ENCODE assay signal across 1 cellular context in genomic region chr6:7917729-7918128, GRCh38.
TF ChIP-seq lines count a peak whose summit lies in the region.

No MANE protein-coding gene starts in this region.

TF ChIP-seq in HepG2, 621 proteins besides CTCF, POLR2A, EP300 and RAD21 (continued from another document and continues in another):
- no peak for TF ChIP-seq SP2 (CRISPR knock-in tag; IDR thresholded peaks at IDR 0.05)
- no peak for TF ChIP-seq ATF5 (CRISPR knock-in tag; IDR thresholded peaks at IDR 0.05; ENCODE audit: low read depth)
- TF ChIP-seq SIN3A (IDR thresholded peaks at IDR 0.05; ENCODE audit: borderline replicate concordance, low read depth, low read length): no peak
- peak; percentile 37; the same call in 1 of the 2 replicates for TF ChIP-seq MTA1 (CRISPR knock-in tag; IDR thresholded peaks at IDR 0.05; ENCODE audit: borderline replicate concordance)
- no peak for TF ChIP-seq TFDP1 (CRISPR knock-in tag; IDR thresholded peaks at IDR 0.05; ENCODE audit: borderline replicate concordance)
- TF ChIP-seq ZNF230 (CRISPR knock-in tag; IDR thresholded peaks at IDR 0.05): peak; percentile 25; the same call in 1 of the 2 replicates
- no peak for TF ChIP-seq TERF1 (CRISPR knock-in tag; IDR thresholded peaks at IDR 0.05)
- no peak for TF ChIP-seq ZNF142 (CRISPR knock-in tag; IDR thresholded peaks at IDR 0.05)
- no peak for TF ChIP-seq KLF6 (CRISPR knock-in tag; IDR thresholded peaks at IDR 0.05)
- TF ChIP-seq ZBTB4 (CRISPR knock-in tag; IDR thresholded peaks at IDR 0.05; ENCODE audit: borderline replicate concordance): no peak
- TF ChIP-seq SNAI1 (CRISPR knock-in tag; IDR thresholded peaks at IDR 0.05; ENCODE audit: borderline replicate concordance): no peak
- no peak for TF ChIP-seq ZIK1 (CRISPR knock-in tag; IDR thresholded peaks at IDR 0.05; ENCODE audit: borderline replicate concordance, low read depth)
- TF ChIP-seq XBP1 (CRISPR knock-in tag; IDR thresholded peaks at IDR 0.05): no peak
- no peak for TF ChIP-seq ETV6 (CRISPR knock-in tag; conservative IDR thresholded peaks at IDR 0.05)
- no peak for TF ChIP-seq ZBTB21 (CRISPR knock-in tag; IDR thresholded peaks at IDR 0.05)
- no peak for TF ChIP-seq CCAR2 (optimal IDR thresholded peaks at IDR 0.05; ENCODE audit: low read depth, low read length)
- no peak for TF ChIP-seq ATF3 (CRISPR knock-in tag; IDR thresholded peaks at IDR 0.05)
- no peak for TF ChIP-seq GRHL1 (CRISPR knock-in tag; conservative IDR thresholded peaks at IDR 0.05)
- no peak for TF ChIP-seq ZNF326 (CRISPR knock-in tag; IDR thresholded peaks at IDR 0.05; ENCODE audit: borderline replicate concordance)
- TF ChIP-seq, protein P1, sequence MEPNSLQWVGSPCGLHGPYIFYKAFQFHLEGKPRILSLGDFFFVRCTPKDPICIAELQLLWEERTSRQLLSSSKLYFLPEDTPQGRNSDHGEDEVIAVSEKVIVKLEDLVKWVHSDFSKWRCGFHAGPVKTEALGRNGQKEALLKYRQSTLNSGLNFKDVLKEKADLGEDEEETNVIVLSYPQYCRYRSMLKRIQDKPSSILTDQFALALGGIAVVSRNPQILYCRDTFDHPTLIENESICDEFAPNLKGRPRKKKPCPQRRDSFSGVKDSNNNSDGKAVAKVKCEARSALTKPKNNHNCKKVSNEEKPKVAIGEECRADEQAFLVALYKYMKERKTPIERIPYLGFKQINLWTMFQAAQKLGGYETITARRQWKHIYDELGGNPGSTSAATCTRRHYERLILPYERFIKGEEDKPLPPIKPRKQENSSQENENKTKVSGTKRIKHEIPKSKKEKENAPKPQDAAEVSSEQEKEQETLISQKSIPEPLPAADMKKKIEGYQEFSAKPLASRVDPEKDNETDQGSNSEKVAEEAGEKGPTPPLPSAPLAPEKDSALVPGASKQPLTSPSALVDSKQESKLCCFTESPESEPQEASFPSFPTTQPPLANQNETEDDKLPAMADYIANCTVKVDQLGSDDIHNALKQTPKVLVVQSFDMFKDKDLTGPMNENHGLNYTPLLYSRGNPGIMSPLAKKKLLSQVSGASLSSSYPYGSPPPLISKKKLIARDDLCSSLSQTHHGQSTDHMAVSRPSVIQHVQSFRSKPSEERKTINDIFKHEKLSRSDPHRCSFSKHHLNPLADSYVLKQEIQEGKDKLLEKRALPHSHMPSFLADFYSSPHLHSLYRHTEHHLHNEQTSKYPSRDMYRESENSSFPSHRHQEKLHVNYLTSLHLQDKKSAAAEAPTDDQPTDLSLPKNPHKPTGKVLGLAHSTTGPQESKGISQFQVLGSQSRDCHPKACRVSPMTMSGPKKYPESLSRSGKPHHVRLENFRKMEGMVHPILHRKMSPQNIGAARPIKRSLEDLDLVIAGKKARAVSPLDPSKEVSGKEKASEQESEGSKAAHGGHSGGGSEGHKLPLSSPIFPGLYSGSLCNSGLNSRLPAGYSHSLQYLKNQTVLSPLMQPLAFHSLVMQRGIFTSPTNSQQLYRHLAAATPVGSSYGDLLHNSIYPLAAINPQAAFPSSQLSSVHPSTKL (CRISPR knock-in tag; IDR thresholded peaks at IDR 0.05): peak; percentile 80
- TF ChIP-seq ZSCAN25 (CRISPR knock-in tag; IDR thresholded peaks at IDR 0.05): no peak
- TF ChIP-seq NCOA2 (CRISPR knock-in tag; IDR thresholded peaks at IDR 0.05): no peak
- TF ChIP-seq ZNF687 (CRISPR knock-in tag; IDR thresholded peaks at IDR 0.05): peak; percentile 24; the same call in 1 of the 2 replicates
- TF ChIP-seq ZUFSP (CRISPR knock-in tag; IDR thresholded peaks at IDR 0.05; ENCODE audit: borderline replicate concordance): no peak
- no peak for TF ChIP-seq ZNF543 (CRISPR knock-in tag; IDR thresholded peaks at IDR 0.05)
- TF ChIP-seq BHLHE40 (IDR thresholded peaks at IDR 0.05; ENCODE audit: low read length): no peak
- no peak for TF ChIP-seq KLF11 (CRISPR knock-in tag; IDR thresholded peaks at IDR 0.05)
- TF ChIP-seq HMGA1 (CRISPR knock-in tag; conservative IDR thresholded peaks at IDR 0.05): no peak
- no peak for TF ChIP-seq LBX2 (CRISPR knock-in tag; IDR thresholded peaks at IDR 0.05; ENCODE audit: borderline replicate concordance)
